Comparison of ENCODE assay signal across 8 cellular contexts in genomic region chr2:174023591-174024523, GRCh38. TPM values are rescaled to one million over a fixed set of nuclear protein-coding genes. Genes with fewer than 3 reads are reported as not detected.
A peak's percentile ranks its signal among the peaks of the same experiment; 100 is the strongest.
DNase-seq lines count a peak whose midpoint lies in the region; ATAC-seq and TF ChIP-seq lines count a peak whose summit lies in the region.

No MANE protein-coding gene starts in this region.

- CTCF ChIA-PET in SK-N-SH (lab: Yijun Ruan, JAX): interaction anchor here (0.8 to 2.4 kb wide), 9 partner anchors 9 to 196 kb away, joined by 3 to 8 read pairs (median 3); no protein-coding TSS in a partner anchor

- H3K4me3 ChIP-seq in SK-N-SH (ENCODE audit: low read depth in 2 of 2, low read length in 1 of 2) (no peak overlapping the region; a peak in 1 of 4 replicates), ovary (no peak overlapping the region)

- no peak overlapping the region for H3K4me2 ChIP-seq in SK-N-SH

- no peak for TF ChIP-seq RAD21 in SK-N-SH (IDR thresholded peaks at IDR 0.05; ENCODE audit: low read length)

- DNase-seq in NCI-H345 (lab: John Stamatoyannopoulos, UW) (peak; percentile 17), NCI-H345 treated with DMSO at 0.1 percent for 48 hours (lab: John Stamatoyannopoulos, UW; ENCODE audit: unreplicated experiment) (no peak), SK-N-SH (peak; percentile 81), fibroblast of gingiva (ENCODE audit: low read depth) (peak; percentile 97), ovary (peak in 1 of 5 donors; percentile 57), DMS153 treated with DMSO at 0.1 percent for 48 hours (lab: John Stamatoyannopoulos, UW; ENCODE audit: unreplicated experiment) (no peak), NCI-H2029 treated with DMSO at 0.1 percent for 48 hours (lab: John Stamatoyannopoulos, UW) (no peak)

- H3K27me3 ChIP-seq in SK-N-SH (ENCODE audit: insufficient read depth) (no peaks in the 10 kb centered on the region), ovary (no peaks in the 10 kb centered on the region)

- TF ChIP-seq EP300 in SK-N-SH (IDR thresholded peaks at IDR 0.05; ENCODE audit: borderline replicate concordance in 1 of 2, low read depth in 1 of 2, low read length in 1 of 2) (peak in 1 of 2 experiments; percentile 51; a peak in 1 of 4 replicates), ovary (IDR thresholded peaks at IDR 0.05) (no peak)

- no peaks in the 10 kb centered on the region for H3K36me3 ChIP-seq in SK-N-SH (replicated peaks in 1 of 2; ENCODE audit: control insufficient read depth in 1 of 2, insufficient read depth in 2 of 2, low read length in 1 of 2)
- no peaks in the 10 kb centered on the region for H3K36me3 ChIP-seq in ovary

- WGBS in SK-N-SH (ENCODE audit: low lambda C conversion rate): 66% methylated on average over 15 of the region's 18 CpGs
- 51 to 63% (median 59%) methylated on average over 18 of the region's 18 CpGs for WGBS in ovary, 3 donors

- intact Hi-C loops in ovary (cut with DNase I): no loop called here

- H3K9ac ChIP-seq in SK-N-SH: no peak overlapping the region

- POLR2A ChIA-PET in SK-N-SH (lab: Yijun Ruan, JAX): interaction anchor here (1.0 to 1.3 kb wide), 2 partner anchors 9 to 58 kb away, joined by 3 to 5 read pairs; partner anchors contain the start of gene SP3

- no peak overlapping the region for H2AFZ ChIP-seq in SK-N-SH (ENCODE audit: low read depth)

- no peak for ATAC-seq in GM18511 (IDR thresholded peaks at IDR 0.05; ENCODE audit: unreplicated experiment)

- TF ChIP-seq CTCF in SK-N-SH (IDR thresholded peaks at IDR 0.05) (no peak), ovary (IDR thresholded peaks at IDR 0.05) (no peak)

- H3K4me1 ChIP-seq in SK-N-SH (ENCODE audit: control insufficient read depth in 1 of 2, insufficient read depth in 2 of 2, low read depth in 1 of 2, low read length in 1 of 2) (peaks cover 4 to 35% of the 10 kb centered on the region in 2 experiments; a peak in 2 of 4 replicates), ovary (ENCODE audit: insufficient read depth) (no peaks in the 10 kb centered on the region)

- no peaks in the 10 kb centered on the region for H3K79me2 ChIP-seq in SK-N-SH (ENCODE audit: insufficient read depth)

- H3F3A ChIP-seq in SK-N-SH (replicated peaks; ENCODE audit: insufficient read depth): no peaks in the 10 kb centered on the region

- peak overlapping the region in 1 of 2 experiments; percentile 82; a peak in 2 of 4 replicates for H3K27ac ChIP-seq in SK-N-SH (ENCODE audit: low read depth in 2 of 2, low read length in 1 of 2)
- H3K27ac ChIP-seq in ovary: peak overlapping the region; percentile 42 to 72

- no peaks in the 10 kb centered on the region for H3K9me3 ChIP-seq in SK-N-SH
- H3K9me3 ChIP-seq in ovary: no peaks in the 10 kb centered on the region

- TF ChIP-seq POLR2A in ovary (IDR thresholded peaks at IDR 0.05): no peak

- no peaks in the 10 kb centered on the region for H4K20me1 ChIP-seq in SK-N-SH (ENCODE audit: insufficient read depth)

- no peaks in the 10 kb centered on the region for H3K9me2 ChIP-seq in SK-N-SH

TF ChIP-seq in SK-N-SH, 30 proteins besides CTCF, POLR2A, EP300 and RAD21:
- TF ChIP-seq YY1 (IDR thresholded peaks at IDR 0.05; ENCODE audit: low read depth) (no peak), CHD2 (IDR thresholded peaks at IDR 0.05; ENCODE audit: low read length, partially characterized antibody) (peak; percentile 7), MXI1 (IDR thresholded peaks at IDR 0.05; ENCODE audit: low read depth, low read length) (peak; percentile 56; the same call in 1 of the 2 replicates)

RNA-seq across cellular contexts. Expression of gene SP3, which starts 58.7 kb away (rescaled TPM):
- 23.1 and 28.9 TPM in 2 replicates for polyA plus RNA-seq in SK-N-SH (2012; rRNA removed)
- polyA plus RNA-seq in SK-N-SH (2012; cell fraction: cytosol; rRNA removed): 25.0 and 30.2 TPM in 2 replicates
- polyA plus RNA-seq in SK-N-SH (2012; cell fraction: nucleus; rRNA removed): 12.7 and 27.2 TPM in 2 replicates
- total RNA-seq in ovary: 100 to 1,000 TPM in 3 of 7 donors, 10 to 100 TPM in 4; 71.1 to 131 (median 97.3) TPM
- 10 to 100 TPM; 35.4 to 42.0 TPM for polyA plus RNA-seq in ovary

Comparison
In these comparisons a context has a peak if more than half of its experiments do, and no peak if none do; other contexts are left out.
1. DNase-seq: peak in NCI-H345 (single experiment), SK-N-SH (single experiment) and fibroblast of gingiva (single experiment); none in NCI-H345 treated with DMSO at 0.1 percent for 48 hours (single experiment), DMS153 treated with DMSO at 0.1 percent for 48 hours (single experiment) and NCI-H2029 treated with DMSO at 0.1 percent for 48 hours (single experiment).